In the genomic region with DNA sequence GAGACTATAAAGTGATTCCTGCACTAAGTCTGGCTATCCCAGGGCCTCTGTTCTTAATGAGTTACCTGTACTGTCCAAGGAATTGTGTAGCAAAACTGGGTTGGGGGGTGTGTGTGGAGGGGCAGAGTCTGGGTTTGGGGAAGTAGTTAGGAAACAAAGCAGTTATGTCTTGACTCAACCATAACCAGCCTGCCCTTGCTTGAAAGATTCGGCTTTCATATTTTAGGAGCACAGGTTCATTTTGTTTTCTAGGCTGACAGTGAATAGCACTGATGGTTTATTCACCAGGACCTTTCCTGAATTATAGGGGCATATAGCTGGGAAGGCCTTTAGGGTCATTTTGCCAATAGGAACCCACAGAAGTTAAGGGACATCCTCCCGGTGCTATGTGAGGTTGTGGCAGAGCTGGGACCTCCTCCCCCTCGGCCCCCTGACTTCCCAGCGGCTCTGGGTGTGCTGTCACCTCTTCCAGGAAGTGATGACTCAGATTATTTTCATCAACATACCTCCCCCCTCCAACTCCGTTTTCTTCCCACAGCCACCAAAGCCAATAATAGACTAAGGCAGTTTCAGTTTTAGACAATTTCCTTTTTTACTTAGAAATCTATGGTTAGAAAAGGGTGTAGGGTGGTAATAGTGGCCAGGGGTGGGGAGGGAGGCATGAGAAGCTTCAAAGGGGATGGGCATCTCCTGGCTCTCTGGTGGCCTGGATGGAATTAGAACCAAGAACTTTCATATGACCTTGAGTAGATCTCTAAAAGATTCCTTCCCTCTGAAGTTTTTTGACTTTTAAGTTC, we compare ENCODE assay signal across 1 cellular context.
TF ChIP-seq lines count a peak whose summit lies in the region.

No MANE protein-coding gene starts in this region.

TF ChIP-seq in GM12878, 131 proteins besides CTCF, POLR2A, EP300 and RAD21 (continued from another document and continues in another):
- TF ChIP-seq, protein P1, sequence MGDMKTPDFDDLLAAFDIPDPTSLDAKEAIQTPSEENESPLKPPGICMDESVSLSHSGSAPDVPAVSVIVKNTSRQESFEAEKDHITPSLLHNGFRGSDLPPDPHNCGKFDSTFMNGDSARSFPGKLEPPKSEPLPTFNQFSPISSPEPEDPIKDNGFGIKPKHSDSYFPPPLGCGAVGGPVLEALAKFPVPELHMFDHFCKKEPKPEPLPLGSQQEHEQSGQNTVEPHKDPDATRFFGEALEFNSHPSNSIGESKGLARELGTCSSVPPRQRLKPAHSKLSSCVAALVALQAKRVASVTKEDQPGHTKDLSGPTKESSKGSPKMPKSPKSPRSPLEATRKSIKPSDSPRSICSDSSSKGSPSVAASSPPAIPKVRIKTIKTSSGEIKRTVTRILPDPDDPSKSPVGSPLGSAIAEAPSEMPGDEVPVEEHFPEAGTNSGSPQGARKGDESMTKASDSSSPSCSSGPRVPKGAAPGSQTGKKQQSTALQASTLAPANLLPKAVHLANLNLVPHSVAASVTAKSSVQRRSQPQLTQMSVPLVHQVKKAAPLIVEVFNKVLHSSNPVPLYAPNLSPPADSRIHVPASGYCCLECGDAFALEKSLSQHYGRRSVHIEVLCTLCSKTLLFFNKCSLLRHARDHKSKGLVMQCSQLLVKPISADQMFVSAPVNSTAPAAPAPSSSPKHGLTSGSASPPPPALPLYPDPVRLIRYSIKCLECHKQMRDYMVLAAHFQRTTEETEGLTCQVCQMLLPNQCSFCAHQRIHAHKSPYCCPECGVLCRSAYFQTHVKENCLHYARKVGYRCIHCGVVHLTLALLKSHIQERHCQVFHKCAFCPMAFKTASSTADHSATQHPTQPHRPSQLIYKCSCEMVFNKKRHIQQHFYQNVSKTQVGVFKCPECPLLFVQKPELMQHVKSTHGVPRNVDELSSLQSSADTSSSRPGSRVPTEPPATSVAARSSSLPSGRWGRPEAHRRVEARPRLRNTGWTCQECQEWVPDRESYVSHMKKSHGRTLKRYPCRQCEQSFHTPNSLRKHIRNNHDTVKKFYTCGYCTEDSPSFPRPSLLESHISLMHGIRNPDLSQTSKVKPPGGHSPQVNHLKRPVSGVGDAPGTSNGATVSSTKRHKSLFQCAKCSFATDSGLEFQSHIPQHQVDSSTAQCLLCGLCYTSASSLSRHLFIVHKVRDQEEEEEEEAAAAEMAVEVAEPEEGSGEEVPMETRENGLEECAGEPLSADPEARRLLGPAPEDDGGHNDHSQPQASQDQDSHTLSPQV (IDR thresholded peaks at IDR 0.05): no peak
- TF ChIP-seq KLF5 (IDR thresholded peaks at IDR 0.05; ENCODE audit: partially characterized antibody): no peak
- no peak for TF ChIP-seq TCF3 (IDR thresholded peaks at IDR 0.05; ENCODE audit: borderline replicate concordance, insufficient read depth, low read depth, low read length)
- TF ChIP-seq SIN3A (IDR thresholded peaks at IDR 0.05; ENCODE audit: low read depth, low read length): no peak
- no peak for TF ChIP-seq RELA (IDR thresholded peaks at IDR 0.05; ENCODE audit: borderline replicate concordance, partially characterized antibody)
- no peak for TF ChIP-seq ATF3 (IDR thresholded peaks at IDR 0.05; ENCODE audit: borderline replicate concordance, extremely low read depth, low read depth, low read length)
- TF ChIP-seq MYC (IDR thresholded peaks at IDR 0.05; ENCODE audit: insufficient read depth, insufficient read length, insufficient replicate concordance, low read length, severe bottlenecking): no peak
- TF ChIP-seq IRF4 (IDR thresholded peaks at IDR 0.05; ENCODE audit: low read depth, low read length): peak; percentile 71
- no peak for TF ChIP-seq EZH2 (IDR thresholded peaks at IDR 0.05; ENCODE audit: borderline replicate concordance, control insufficient read depth, low read depth, low read length)
- TF ChIP-seq ESRRA (IDR thresholded peaks at IDR 0.05; ENCODE audit: low read length): no peak
- no peak for TF ChIP-seq CEBPZ (IDR thresholded peaks at IDR 0.05; ENCODE audit: low read depth, low read length)
- no peak for TF ChIP-seq SMAD1 (IDR thresholded peaks at IDR 0.05; ENCODE audit: low read depth, partially characterized antibody)
- TF ChIP-seq NR2F1 (conservative IDR thresholded peaks at IDR 0.05): peak; percentile 71
- TF ChIP-seq ASH2L (IDR thresholded peaks at IDR 0.05; ENCODE audit: borderline replicate concordance, low read depth): no peak
- peak; percentile 88 for TF ChIP-seq GATAD2B (conservative IDR thresholded peaks at IDR 0.05; ENCODE audit: low read depth)
- TF ChIP-seq CBX5 (IDR thresholded peaks at IDR 0.05; ENCODE audit: low read depth): peak; percentile 93
- TF ChIP-seq TCF12 (IDR thresholded peaks at IDR 0.05; ENCODE audit: low read depth, low read length): 0 out of 2 replicates have a peak, but pooled peaks have one; percentile 22
- TF ChIP-seq, protein P2, sequence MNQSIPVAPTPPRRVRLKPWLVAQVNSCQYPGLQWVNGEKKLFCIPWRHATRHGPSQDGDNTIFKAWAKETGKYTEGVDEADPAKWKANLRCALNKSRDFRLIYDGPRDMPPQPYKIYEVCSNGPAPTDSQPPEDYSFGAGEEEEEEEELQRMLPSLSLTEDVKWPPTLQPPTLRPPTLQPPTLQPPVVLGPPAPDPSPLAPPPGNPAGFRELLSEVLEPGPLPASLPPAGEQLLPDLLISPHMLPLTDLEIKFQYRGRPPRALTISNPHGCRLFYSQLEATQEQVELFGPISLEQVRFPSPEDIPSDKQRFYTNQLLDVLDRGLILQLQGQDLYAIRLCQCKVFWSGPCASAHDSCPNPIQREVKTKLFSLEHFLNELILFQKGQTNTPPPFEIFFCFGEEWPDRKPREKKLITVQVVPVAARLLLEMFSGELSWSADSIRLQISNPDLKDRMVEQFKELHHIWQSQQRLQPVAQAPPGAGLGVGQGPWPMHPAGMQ (IDR thresholded peaks at IDR 0.05; ENCODE audit: borderline replicate concordance): no peak
- no peak for TF ChIP-seq RFX5 (IDR thresholded peaks at IDR 0.05; ENCODE audit: low read depth, low read length)
- no peak for TF ChIP-seq REST (IDR thresholded peaks at IDR 0.05; ENCODE audit: low read depth, low read length)
- TF ChIP-seq, protein P3, sequence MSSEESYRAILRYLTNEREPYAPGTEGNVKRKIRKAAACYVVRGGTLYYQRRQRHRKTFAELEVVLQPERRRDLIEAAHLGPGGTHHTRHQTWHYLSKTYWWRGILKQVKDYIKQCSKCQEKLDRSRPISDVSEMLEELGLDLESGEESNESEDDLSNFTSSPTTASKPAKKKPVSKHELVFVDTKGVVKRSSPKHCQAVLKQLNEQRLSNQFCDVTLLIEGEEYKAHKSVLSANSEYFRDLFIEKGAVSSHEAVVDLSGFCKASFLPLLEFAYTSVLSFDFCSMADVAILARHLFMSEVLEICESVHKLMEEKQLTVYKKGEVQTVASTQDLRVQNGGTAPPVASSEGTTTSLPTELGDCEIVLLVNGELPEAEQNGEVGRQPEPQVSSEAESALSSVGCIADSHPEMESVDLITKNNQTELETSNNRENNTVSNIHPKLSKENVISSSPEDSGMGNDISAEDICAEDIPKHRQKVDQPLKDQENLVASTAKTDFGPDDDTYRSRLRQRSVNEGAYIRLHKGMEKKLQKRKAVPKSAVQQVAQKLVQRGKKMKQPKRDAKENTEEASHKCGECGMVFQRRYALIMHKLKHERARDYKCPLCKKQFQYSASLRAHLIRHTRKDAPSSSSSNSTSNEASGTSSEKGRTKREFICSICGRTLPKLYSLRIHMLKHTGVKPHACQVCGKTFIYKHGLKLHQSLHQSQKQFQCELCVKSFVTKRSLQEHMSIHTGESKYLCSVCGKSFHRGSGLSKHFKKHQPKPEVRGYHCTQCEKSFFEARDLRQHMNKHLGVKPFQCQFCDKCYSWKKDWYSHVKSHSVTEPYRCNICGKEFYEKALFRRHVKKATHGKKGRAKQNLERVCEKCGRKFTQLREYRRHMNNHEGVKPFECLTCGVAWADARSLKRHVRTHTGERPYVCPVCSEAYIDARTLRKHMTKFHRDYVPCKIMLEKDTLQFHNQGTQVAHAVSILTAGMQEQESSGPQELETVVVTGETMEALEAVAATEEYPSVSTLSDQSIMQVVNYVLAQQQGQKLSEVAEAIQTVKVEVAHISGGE (CRISPR knock-in tag; IDR thresholded peaks at IDR 0.05): no peak
- no peak for TF ChIP-seq ZSCAN29 (IDR thresholded peaks at IDR 0.05)
- TF ChIP-seq WRNIP1 (IDR thresholded peaks at IDR 0.05; ENCODE audit: borderline replicate concordance, low read depth, low read length): no peak
- peak; percentile 50 to 70; a peak in 3 of 4 replicates for TF ChIP-seq BHLHE40 (IDR thresholded peaks at IDR 0.05; ENCODE audit: borderline replicate concordance in 1 of 2, low read depth in 2 of 2, low read length in 1 of 2)
- no peak for TF ChIP-seq LARP7 (IDR thresholded peaks at IDR 0.05)
- peak; percentile 78 for TF ChIP-seq PAX5 (IDR thresholded peaks at IDR 0.05; ENCODE audit: borderline replicate concordance, low read depth, low read length)
- no peak for TF ChIP-seq ELK1 (IDR thresholded peaks at IDR 0.05; ENCODE audit: low read depth, low read length)
- no peak for TF ChIP-seq USF2 (IDR thresholded peaks at IDR 0.05; ENCODE audit: borderline replicate concordance, low read depth, low read length)
- peak; percentile 76 for TF ChIP-seq SKIL (IDR thresholded peaks at IDR 0.05; ENCODE audit: low read depth, poor library complexity, severe bottlenecking)
- TF ChIP-seq ETV6 (conservative IDR thresholded peaks at IDR 0.05 in 1 of 2, IDR thresholded peaks at IDR 0.05 in 1 of 2; ENCODE audit: borderline replicate concordance in 1 of 2, low read depth in 1 of 2): peak; percentile 68 to 100; a peak in 2 of 4 replicates
